Comparison of ENCODE assay signal across 19 cellular contexts in genomic region chr2:62458206-62459035, GRCh38. TPM values are rescaled to one million over a fixed set of nuclear protein-coding genes. Genes with fewer than 3 reads are reported as not detected.
A peak's percentile ranks its signal among the peaks of the same experiment; 100 is the strongest.
DNase-seq lines count a peak whose midpoint lies in the region; ATAC-seq and TF ChIP-seq lines count a peak whose summit lies in the region.
"Had no signal": no experiment of that assay in that cellular context is flagged by ENCODE, and none has a peak within 500 bp of the region (broad histone marks: within the 10 kb centered on the region; RNA-seq: fewer than 3 reads in every experiment).

No MANE protein-coding gene starts in this region.

- H3K14ac ChIP-seq in mesenchymal stem cell (ENCODE audit: low read length in 2 of 2): peak overlapping the region in 1 of 2 experiments; percentile 5

- ATAC-seq in Right ventricle myocardium superior (ENCODE audit: poor library complexity) (peak; percentile 62), GM19035 (IDR thresholded peaks at IDR 0.05; ENCODE audit: unreplicated experiment) (no peak)
- ATAC-seq: stimulated activated naive B cell treated with anti-CD40 and anti-IgM and Interleukin-4, amounts not matched to agents 10 μg/mL and 1 μg/mL and 100 μg/mL, for 72 hours had no signal

- H2BK12ac ChIP-seq in mesenchymal stem cell (ENCODE audit: low read length in 2 of 2): no peak overlapping the region

- no peak overlapping the region for H3K4ac ChIP-seq in mesenchymal stem cell (ENCODE audit: low read depth in 1 of 2, low read length in 2 of 2)

- peak overlapping the region; percentile 4 for H2AK5ac ChIP-seq in mesenchymal stem cell (ENCODE audit: low read length, severe bottlenecking)

- H4K91ac ChIP-seq in mesenchymal stem cell (ENCODE audit: low read length): no peak overlapping the region

- peak overlapping the region; percentile 1 for H4K8ac ChIP-seq in mesenchymal stem cell (ENCODE audit: low read length)

- no peaks in the 10 kb centered on the region for H3K9me3 ChIP-seq in right atrium auricular region
- no peaks in the 10 kb centered on the region for H3K9me3 ChIP-seq in mesenchymal stem cell (ENCODE audit: control insufficient read depth, low read length)
- H3K9me3 ChIP-seq: MG63, Peyer's patch, spleen had no signal

- WGBS in mesenchymal stem cell: 95% methylated on average over 18 of the region's 18 CpGs

- no peaks in the 10 kb centered on the region for H3K79me1 ChIP-seq in mesenchymal stem cell (replicated peaks; ENCODE audit: low read length, poor library complexity, severe bottlenecking)

- H2AFZ ChIP-seq in mesenchymal stem cell (ENCODE audit: low read depth, low read length): no peak overlapping the region

- no peak overlapping the region for H3K18ac ChIP-seq in mesenchymal stem cell (ENCODE audit: low read depth in 1 of 2, low read length in 2 of 2)

- H3K4me2 ChIP-seq in mesenchymal stem cell (ENCODE audit: low read length, poor library complexity, severe bottlenecking): no peak overlapping the region

- H2BK5ac ChIP-seq in mesenchymal stem cell (ENCODE audit: low read depth, low read length, poor library complexity, severe bottlenecking): no peak overlapping the region

- intact Hi-C loops in Right ventricle myocardium superior (cut with DNase I): no loop called here

- DNase-seq in Right ventricle myocardium superior (peak; percentile 77), right atrium auricular region (ENCODE audit: low spot score) (no peak), fibroblast of gingiva (ENCODE audit: low read depth) (peak; percentile 53), mesenchymal stem cell (no peak), NCI-H1436 treated with DMSO at 0.1 percent for 48 hours (lab: John Stamatoyannopoulos, UW) (no peak), SIG-M5 treated with dmso at 0.1 percent for 504 hours (lab: John Stamatoyannopoulos, UW; ENCODE audit: unreplicated experiment) (no peak), NOMO-1 treated with DMSO at 0.1 percent for 48 hours (lab: John Stamatoyannopoulos, UW; ENCODE audit: unreplicated experiment) (no peak)
- DNase-seq: ACHN; activated CD4-positive, alpha-beta memory T cell treated with anti-CD3 and anti-CD28 coated beads for 36 hours; CD4-positive, alpha-beta memory T cell; DND-41; kidney; MG63; midbrain; NCI-H526 treated with DMSO at 0.1 percent for 48 hours; Peyer's patch; spleen; stimulated activated naive B cell treated with anti-CD40 and anti-IgM and Interleukin-4, amounts not matched to agents 10 μg/mL and 1 μg/mL and 100 μg/mL, for 72 hours had no signal

- H3K27ac ChIP-seq in right atrium auricular region (peak overlapping the region in 1 of 2 donors; percentile 57), mesenchymal stem cell (ENCODE audit: low read length, poor library complexity, severe bottlenecking) (no peak overlapping the region)
- H3K27ac ChIP-seq: spleen had no signal

- H3K9ac ChIP-seq in mesenchymal stem cell (ENCODE audit: low read length): peak overlapping the region; percentile 88

- H3K36me3 ChIP-seq in right atrium auricular region (no peaks in the 10 kb centered on the region), mesenchymal stem cell (ENCODE audit: control insufficient read depth in 1 of 2, insufficient read depth in 2 of 2, low read depth in 1 of 2, low read length in 2 of 2) (no peaks in the 10 kb centered on the region)
- H3K36me3 ChIP-seq: MG63, Peyer's patch, spleen had no signal

- H3K23ac ChIP-seq in mesenchymal stem cell (ENCODE audit: low read length in 2 of 2): no peak overlapping the region

- H2BK15ac ChIP-seq in mesenchymal stem cell (ENCODE audit: low read depth, poor library complexity, severe bottlenecking): no peak overlapping the region

- H3K4me1 ChIP-seq in right atrium auricular region: peaks cover 0 to 14% of the 10 kb centered on the region in 2 donors
- H3K4me1 ChIP-seq in mesenchymal stem cell (ENCODE audit: control insufficient read depth, insufficient read depth, low read depth, low read length): peaks cover 15% of the 10 kb centered on the region

- H2BK120ac ChIP-seq in mesenchymal stem cell (ENCODE audit: low read depth, low read length): no peak overlapping the region

- H3K4me3 ChIP-seq in right atrium auricular region: no peak overlapping the region
- H3K4me3 ChIP-seq in mesenchymal stem cell (ENCODE audit: insufficient read depth in 1 of 2, low read depth in 1 of 2, low read length in 2 of 2): no peak overlapping the region
- H3K4me3 ChIP-seq: MG63 had no signal

- no peaks in the 10 kb centered on the region for H3K27me3 ChIP-seq in right atrium auricular region
- no peaks in the 10 kb centered on the region for H3K27me3 ChIP-seq in mesenchymal stem cell (ENCODE audit: control insufficient read depth in 1 of 2, insufficient read depth in 1 of 2, low read length in 2 of 2)
- H3K27me3 ChIP-seq: MG63, Peyer's patch had no signal

- no peak for TF ChIP-seq CTCF in right atrium auricular region (IDR thresholded peaks at IDR 0.05)

RNA-seq across cellular contexts. Expression of gene TMEM17, which starts 47.6 kb away (rescaled TPM):
- total RNA-seq in Right ventricle myocardium superior (1.7 TPM), right atrium auricular region (1 to 10 TPM in 1 of 2 donors, under 1 TPM in 1; 0.90 to 1.2 TPM)
- polyA plus RNA-seq in mesenchymal stem cell (2013, experiment 1 of 2): 2.8 TPM
- 2.8 TPM for polyA plus RNA-seq in mesenchymal stem cell (2013, experiment 2 of 2)
- total RNA-seq: CD4-positive, alpha-beta memory T cell had no signal
- polyA plus RNA-seq: CD4-positive, alpha-beta memory T cell had no signal

Comparison
In these comparisons a context has a peak if more than half of its experiments do, and no peak if none do; other contexts are left out.
1. DNase-seq: peak in Right ventricle myocardium superior (single experiment) and fibroblast of gingiva (single experiment); none in right atrium auricular region (single experiment), mesenchymal stem cell (single experiment), NCI-H1436 treated with DMSO at 0.1 percent for 48 hours (single experiment), SIG-M5 treated with dmso at 0.1 percent for 504 hours (single experiment) and NOMO-1 treated with DMSO at 0.1 percent for 48 hours (single experiment).